ENCODE assay signal across 15 cellular contexts in the genomic region with DNA sequence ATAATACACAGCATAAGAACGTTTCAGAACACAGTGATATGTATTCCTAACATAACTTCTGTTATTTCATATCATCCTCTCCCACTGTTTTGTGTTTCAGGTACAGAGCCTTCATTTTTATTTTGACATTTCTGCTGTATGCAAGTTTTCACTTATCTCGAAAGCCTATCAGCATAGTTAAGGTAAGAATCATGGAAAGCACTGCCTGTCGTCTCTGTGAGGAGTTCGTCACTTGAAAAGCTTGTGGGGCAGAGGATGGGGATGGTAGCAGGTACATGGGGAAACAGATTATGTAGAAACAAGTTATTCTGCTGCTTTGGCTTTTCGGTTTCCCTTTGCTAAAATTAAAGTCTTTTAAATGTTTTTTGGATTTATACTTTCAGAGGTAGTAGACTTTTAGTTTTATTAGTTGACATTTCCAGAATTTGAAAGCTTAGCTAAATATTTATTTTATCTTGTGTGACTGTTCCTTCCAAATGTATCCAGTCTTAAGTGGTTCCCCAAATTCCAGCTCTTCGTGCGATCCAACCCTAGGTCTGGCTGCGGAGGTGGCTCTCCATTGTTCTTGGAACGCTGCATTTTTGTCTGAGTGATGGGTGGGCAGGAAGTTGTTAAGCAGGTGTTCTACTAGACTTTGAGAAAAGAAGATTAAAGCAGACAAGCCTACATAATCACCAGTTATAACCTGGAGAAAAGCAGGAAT. TPM values are rescaled to one million over a fixed set of nuclear protein-coding genes. Genes with fewer than 3 reads are reported as not detected.
DNase-seq lines count a peak whose midpoint lies in the region; ATAC-seq and TF ChIP-seq lines count a peak whose summit lies in the region.
"Had no signal": no experiment of that assay in that cellular context is flagged by ENCODE, and none has a peak within 500 bp of the region (broad histone marks: within the 10 kb centered on the region; RNA-seq: fewer than 3 reads in every experiment).

No MANE protein-coding gene starts in this region.

- no peaks in the 10 kb centered on the region for H3K9me3 Mint-ChIP-seq in activated naive CD8-positive, alpha-beta T cell treated with anti-CD3 and anti-CD28 coated beads for 36 hours
- H3K9me3 Mint-ChIP-seq: activated T-helper 2 cell treated with anti-CD3 and anti-CD28 coated beads, Interferon-gamma antibody, Interleukin-2, Interleukin-4, amounts not matched to agents 10 μg/mL and 5 μg/mL and 100 μg/mL, durations not matched to agents 14 hours and 24 hours and 36 hours had no signal

- H3K9ac ChIP-seq in mucosa of stomach (ENCODE audit: low read length) = peak overlapping the region; percentile 20

- H3K9me3 ChIP-seq in left ventricle myocardium inferior (replicated peaks) = no peaks in the 10 kb centered on the region
- no peaks in the 10 kb centered on the region for H3K9me3 ChIP-seq in mucosa of stomach (ENCODE audit: control insufficient read depth, low read length)
- H3K9me3 ChIP-seq: spleen had no signal

- no peak for DNase-seq in left ventricle myocardium inferior
- no peak for DNase-seq in Right ventricle myocardium inferior (ENCODE audit: missing footprints)
- no peak for DNase-seq in activated naive CD8-positive, alpha-beta T cell treated with anti-CD3 and anti-CD28 coated beads for 36 hours
- DNase-seq in dedifferentiated amniotic fluid mesenchymal stem cell (ENCODE audit: extremely low spot score) = no peak
- no peak for DNase-seq in C1 segment of cervical spinal cord (lab: John Stamatoyannopoulos, UW)
- DNase-seq in hepatic stellate cell (ENCODE audit: low spot score) = no peak
- DNase-seq: NCI-H1694; spleen; stimulated activated CD8-positive, alpha-beta memory T cell treated with anti-CD3 and anti-CD28 coated beads, Interleukin-4, amount 100 ng/mL, for 48 hours had no signal

- no peaks in the 10 kb centered on the region for H3K27me3 Mint-ChIP-seq in activated naive CD8-positive, alpha-beta T cell treated with anti-CD3 and anti-CD28 coated beads for 36 hours

- no peak for TF ChIP-seq POLR2A in GM18505 (IDR thresholded peaks at IDR 0.05; ENCODE audit: borderline replicate concordance, extremely low read depth, insufficient read depth, insufficient read length)

- H3K27ac ChIP-seq in left ventricle myocardium inferior (replicated peaks) = peak overlapping the region; percentile 52
- H3K27ac ChIP-seq: HL-60, WERI-Rb-1 had no signal

- H3K4me1 Mint-ChIP-seq in activated naive CD8-positive, alpha-beta T cell treated with anti-CD3 and anti-CD28 coated beads for 36 hours = peaks cover 58% of the 10 kb centered on the region

- no peak overlapping the region for H3K4me3 ChIP-seq in left ventricle myocardium inferior
- H3K4me3 ChIP-seq in mucosa of stomach (ENCODE audit: low read length) = no peak overlapping the region

- peaks cover 47% of the 10 kb centered on the region for H3K4me1 ChIP-seq in left ventricle myocardium inferior
- peaks cover 81% of the 10 kb centered on the region for H3K4me1 ChIP-seq in mucosa of stomach (ENCODE audit: control insufficient read depth, insufficient read depth, low read length)

- ATAC-seq in Right ventricle myocardium inferior (no peak), GM18505 (IDR thresholded peaks at IDR 0.05; ENCODE audit: unreplicated experiment) (no peak)

- peaks cover 3% of the 10 kb centered on the region for H3K36me3 ChIP-seq in left ventricle myocardium inferior
- peaks cover 14% of the 10 kb centered on the region for H3K36me3 ChIP-seq in mucosa of stomach (ENCODE audit: control insufficient read depth, insufficient read depth, low read length)
- H3K36me3 ChIP-seq: WERI-Rb-1 had no signal

- H3K4me3 Mint-ChIP-seq in activated naive CD8-positive, alpha-beta T cell treated with anti-CD3 and anti-CD28 coated beads for 36 hours = peak overlapping the region; percentile 8

- peaks cover 31% of the 10 kb centered on the region for H3K36me3 Mint-ChIP-seq in activated naive CD8-positive, alpha-beta T cell treated with anti-CD3 and anti-CD28 coated beads for 36 hours

- H3K27ac Mint-ChIP-seq in activated naive CD8-positive, alpha-beta T cell treated with anti-CD3 and anti-CD28 coated beads for 36 hours = no peak overlapping the region
- H3K27ac Mint-ChIP-seq: activated T-helper 2 cell treated with anti-CD3 and anti-CD28 coated beads, Interferon-gamma antibody, Interleukin-2, Interleukin-4, amounts not matched to agents 10 μg/mL and 5 μg/mL and 100 μg/mL, durations not matched to agents 14 hours and 24 hours and 36 hours had no signal

- no peak for TF ChIP-seq CTCF in left ventricle myocardium inferior (IDR thresholded peaks at IDR 0.05; ENCODE audit: borderline replicate concordance)

- H3K27me3 ChIP-seq in left ventricle myocardium inferior (ENCODE audit: low read depth) (no peaks in the 10 kb centered on the region), mucosa of stomach (ENCODE audit: control insufficient read depth, insufficient read depth, low read length) (no peaks in the 10 kb centered on the region)
- H3K27me3 ChIP-seq: spleen had no signal

- intact Hi-C loops in left ventricle myocardium inferior (cut with micrococcal nuclease) = no loop called here
- intact Hi-C loops in Right ventricle myocardium inferior (cut with DNase I) = loop anchor here (10.0 kb wide), 1 partner anchor 291 kb away; no protein-coding TSS in a partner anchor

RNA-seq across cellular contexts. Expression of a gene that starts 12.2 kb away (rescaled TPM):
- total RNA-seq in left ventricle myocardium inferior (3.8 TPM), Right ventricle myocardium inferior (3.0 TPM)
- total RNA-seq in activated naive CD8-positive, alpha-beta T cell treated with anti-CD3 and anti-CD28 coated beads for 36 hours = 10 to 100 TPM; 15.7 to 17.5 TPM

RNA-seq across cellular contexts. Expression of a gene that starts 29.8 kb away (rescaled TPM):
- not detected for total RNA-seq in left ventricle myocardium inferior
- total RNA-seq in Right ventricle myocardium inferior = not detected
- total RNA-seq in activated naive CD8-positive, alpha-beta T cell treated with anti-CD3 and anti-CD28 coated beads for 36 hours = under 1 TPM in 1 of 2 experiments, not detected in 1; 0.32 TPM
- total RNA-seq: activated T-helper 2 cell treated with anti-CD3 and anti-CD28 coated beads, Interferon-gamma antibody, Interleukin-2, Interleukin-4, amounts not matched to agents 10 μg/mL and 5 μg/mL and 100 μg/mL, durations not matched to agents 14 hours and 24 hours and 36 hours; dermis microvascular lymphatic vessel endothelial cell had no signal
